In the genomic region with DNA sequence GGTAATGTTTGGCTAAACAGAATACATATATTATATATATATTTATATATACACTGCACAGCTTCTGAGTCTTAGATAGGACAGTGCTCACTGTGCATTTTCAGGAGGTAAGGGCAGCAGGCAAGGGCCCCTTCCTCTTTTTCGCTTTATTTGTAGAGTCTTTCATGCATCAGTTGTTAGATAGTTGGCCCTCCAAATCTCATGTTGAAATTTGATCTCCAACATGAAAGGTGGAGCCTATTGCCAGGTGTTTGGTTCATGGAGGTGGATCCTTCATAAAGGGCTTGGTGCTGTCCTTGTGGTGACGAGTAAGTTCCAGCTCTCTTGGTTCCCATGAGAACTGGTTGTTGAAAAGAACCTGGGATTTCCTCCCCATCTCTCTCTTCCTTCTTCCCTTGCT, we compare ENCODE assay signal across 19 cellular contexts. TPM values are rescaled to one million over a fixed set of nuclear protein-coding genes. Genes with fewer than 3 reads are reported as not detected.
DNase-seq lines count a peak whose midpoint lies in the region; ATAC-seq and TF ChIP-seq lines count a peak whose summit lies in the region.
"Had no signal": no experiment of that assay in that cellular context is flagged by ENCODE, and none has a peak within 500 bp of the region (broad histone marks: within the 10 kb centered on the region; RNA-seq: fewer than 3 reads in every experiment).

No MANE protein-coding gene starts in this region.

- H3K4me3 ChIP-seq in DOHH2 (ENCODE audit: low read length) (peak overlapping the region; percentile 76), KMS-11 (IDR thresholded peaks at IDR 0.05; ENCODE audit: insufficient read depth, low read depth, low read length) (no peak overlapping the region), endodermal cell (ENCODE audit: low read length) (no peak overlapping the region), MM.1S (ENCODE audit: low read length) (no peak overlapping the region)
- H3K4me3 ChIP-seq: breast epithelium, lung, smooth muscle cell, thyroid gland had no signal

- WGBS in endodermal cell (ENCODE audit: insufficient coverage in 1 of 2, insufficient read length in 1 of 2), 2 experiments, result 92 to 100% methylated on average over 1 to 2 of the region's 2 CpGs

- H3K4me1 ChIP-seq in DOHH2 (ENCODE audit: control insufficient read depth, low read length), result peaks cover 47% of the 10 kb centered on the region
- H3K4me1 ChIP-seq in KMS-11 (ENCODE audit: low read depth, poor library complexity, severe bottlenecking), result peaks cover 28% of the 10 kb centered on the region
- peaks cover 3% of the 10 kb centered on the region for H3K4me1 ChIP-seq in endodermal cell (ENCODE audit: control insufficient read depth, insufficient read depth, low read length)
- no peaks in the 10 kb centered on the region for H3K4me1 ChIP-seq in MM.1S (ENCODE audit: low read length)
- H3K4me1 ChIP-seq: breast epithelium, thyroid gland had no signal

- H3K27me3 Mint-ChIP-seq in endodermal cell (ENCODE audit: insufficient read depth), result no peaks in the 10 kb centered on the region
- peaks cover 46% of the 10 kb centered on the region for H3K27me3 Mint-ChIP-seq in activated CD8-positive, alpha-beta memory T cell treated with anti-CD3 and anti-CD28 coated beads, Interleukin-2, amount 10 ng/mL, durations not matched to agents 7 days and 5 days

- CTCF ChIA-PET in activated CD8-positive, alpha-beta memory T cell treated with anti-CD3 and anti-CD28 coated beads, Interleukin-2, amount 10 ng/mL, durations not matched to agents 7 days and 5 days (lab: Charles Lee), result no interaction called here

- H3K4me2 ChIP-seq in DOHH2 (ENCODE audit: low read length) (peak overlapping the region; percentile 90), KMS-11 (no peak overlapping the region; the same call in 1 of the 2 replicates), MM.1S (ENCODE audit: low read depth, low read length) (no peak overlapping the region)
- H3K4me2 ChIP-seq: smooth muscle cell had no signal

- peak; percentile 91 for DNase-seq in NCI-H510A treated with DMSO at 0.1 percent for 48 hours (lab: John Stamatoyannopoulos, UW)
- DNase-seq in endodermal cell, result no peak
- DNase-seq in MM.1S, result no peak
- DNase-seq in activated CD8-positive, alpha-beta memory T cell treated with anti-CD3 and anti-CD28 coated beads, Interleukin-2, amount 10 ng/mL, durations not matched to agents 7 days and 5 days, result no peak
- DNase-seq: activated CD4-positive, alpha-beta T cell treated with anti-CD3 and anti-CD28 coated beads, Interleukin-2, amount 50 U/mL, for 4 hours; activated T-cell treated with anti-CD3 and anti-CD28 coated beads, Interleukin-2, amount 50 U/mL, for 4 hours; GOT3; natural killer cell; PC-3; thyroid gland had no signal

- H3K36me3 ChIP-seq in DOHH2 (ENCODE audit: control insufficient read depth, low read length), result peaks cover 6% of the 10 kb centered on the region; the same call in 1 of the 2 replicates
- no peaks in the 10 kb centered on the region for H3K36me3 ChIP-seq in KMS-11 (ENCODE audit: insufficient read depth)
- no peaks in the 10 kb centered on the region for H3K36me3 ChIP-seq in endodermal cell (ENCODE audit: control insufficient read depth, insufficient read depth, low read length)
- no peaks in the 10 kb centered on the region for H3K36me3 ChIP-seq in MM.1S (replicated peaks; ENCODE audit: insufficient read depth, low read length)
- H3K36me3 ChIP-seq: breast epithelium, thyroid gland had no signal

- H4K20me1 ChIP-seq in DOHH2 (ENCODE audit: control insufficient read depth, insufficient read depth, low read depth, low read length), result no peaks in the 10 kb centered on the region
- H4K20me1 ChIP-seq in KMS-11 (ENCODE audit: insufficient read depth), result no peaks in the 10 kb centered on the region
- no peaks in the 10 kb centered on the region for H4K20me1 ChIP-seq in MM.1S (ENCODE audit: insufficient read depth, low read length)

- peaks cover 7% of the 10 kb centered on the region for H3K9me3 Mint-ChIP-seq in endodermal cell
- peaks cover 7% of the 10 kb centered on the region for H3K9me3 Mint-ChIP-seq in activated CD8-positive, alpha-beta memory T cell treated with anti-CD3 and anti-CD28 coated beads, Interleukin-2, amount 10 ng/mL, durations not matched to agents 7 days and 5 days (ENCODE audit: low read depth)

- peak overlapping the region; percentile 46 for H3K27ac Mint-ChIP-seq in endodermal cell
- H3K27ac Mint-ChIP-seq in activated CD8-positive, alpha-beta memory T cell treated with anti-CD3 and anti-CD28 coated beads, Interleukin-2, amount 10 ng/mL, durations not matched to agents 7 days and 5 days, result no peak overlapping the region
- H3K27ac Mint-ChIP-seq: natural killer cell, progenitor cell of endocrine pancreas had no signal

- H3K27ac ChIP-seq in DOHH2 (ENCODE audit: low read depth, low read length) (peak overlapping the region; percentile 99), KMS-11 (peak overlapping the region; percentile 23; the same call in 1 of the 2 replicates), endodermal cell (ENCODE audit: low read depth, low read length) (no peak overlapping the region), MM.1S (ENCODE audit: low read length) (no peak overlapping the region)
- H3K27ac ChIP-seq: breast epithelium, thyroid gland had no signal

- H3K4me1 Mint-ChIP-seq in endodermal cell, result peaks cover 24% of the 10 kb centered on the region
- H3K4me1 Mint-ChIP-seq in activated CD8-positive, alpha-beta memory T cell treated with anti-CD3 and anti-CD28 coated beads, Interleukin-2, amount 10 ng/mL, durations not matched to agents 7 days and 5 days, result peaks cover 6% of the 10 kb centered on the region
- H3K4me1 Mint-ChIP-seq: natural killer cell had no signal

- no peaks in the 10 kb centered on the region for H3K9me2 ChIP-seq in DOHH2 (replicated peaks; ENCODE audit: control insufficient read depth, low read length)
- no peaks in the 10 kb centered on the region for H3K9me2 ChIP-seq in MM.1S (replicated peaks; ENCODE audit: insufficient read depth, low read length)

- no peaks in the 10 kb centered on the region for H3K27me3 ChIP-seq in DOHH2 (ENCODE audit: control insufficient read depth, low read length)
- no peaks in the 10 kb centered on the region for H3K27me3 ChIP-seq in KMS-11 (ENCODE audit: insufficient read depth, low read depth)
- H3K27me3 ChIP-seq in endodermal cell (ENCODE audit: control insufficient read depth, insufficient read depth, low read length, poor library complexity, severe bottlenecking), result no peaks in the 10 kb centered on the region
- no peaks in the 10 kb centered on the region for H3K27me3 ChIP-seq in MM.1S (replicated peaks; ENCODE audit: insufficient read depth, low read length)
- H3K27me3 ChIP-seq: breast epithelium, thyroid gland had no signal

- H2AFZ ChIP-seq in KMS-11 (ENCODE audit: low read depth), result 0 out of 2 replicates have a peak overlapping the region, but pooled peaks have one; percentile 30
- H2AFZ ChIP-seq in MM.1S (ENCODE audit: low read length), result no peak overlapping the region

- H3K9me3 ChIP-seq in DOHH2 (ENCODE audit: control insufficient read depth, insufficient read depth, low read length), result peaks cover 13% of the 10 kb centered on the region
- H3K9me3 ChIP-seq in endodermal cell (ENCODE audit: control insufficient read depth, low read length), result peaks cover 5% of the 10 kb centered on the region
- no peaks in the 10 kb centered on the region for H3K9me3 ChIP-seq in MM.1S (replicated peaks; ENCODE audit: insufficient read depth, low read length)
- H3K9me3 ChIP-seq: thyroid gland had no signal

- no peak for ATAC-seq in HG02678 (IDR thresholded peaks at IDR 0.05; ENCODE audit: unreplicated experiment)
- no peak for ATAC-seq in activated CD8-positive, alpha-beta memory T cell treated with anti-CD3 and anti-CD28 coated beads, Interleukin-2, amount 10 ng/mL, durations not matched to agents 7 days and 5 days
- no peak for ATAC-seq in HG03196 (IDR thresholded peaks at IDR 0.05; ENCODE audit: unreplicated experiment)
- ATAC-seq: activated T-cell treated with anti-CD3 and anti-CD28 coated beads, Interleukin-2, amount 50 U/mL, for 4 hours; esophagus mucosa; natural killer cell; PC-3 had no signal

- H3K9ac ChIP-seq in KMS-11 (no peak overlapping the region), endodermal cell (ENCODE audit: extremely low read depth, low read length, poor library complexity, severe bottlenecking) (no peak overlapping the region), MM.1S (ENCODE audit: low read length) (no peak overlapping the region)

- H3F3A ChIP-seq in DOHH2 (ENCODE audit: control insufficient read depth, insufficient read depth) (peaks cover 25% of the 10 kb centered on the region), MM.1S (ENCODE audit: insufficient read depth, low read length) (no peaks in the 10 kb centered on the region)

- no peaks in the 10 kb centered on the region for H3K36me3 Mint-ChIP-seq in endodermal cell (ENCODE audit: low read depth)
- H3K36me3 Mint-ChIP-seq in activated CD8-positive, alpha-beta memory T cell treated with anti-CD3 and anti-CD28 coated beads, Interleukin-2, amount 10 ng/mL, durations not matched to agents 7 days and 5 days, result peaks cover 5% of the 10 kb centered on the region

- H3K4me3 Mint-ChIP-seq in endodermal cell, result no peak overlapping the region
- no peak overlapping the region for H3K4me3 Mint-ChIP-seq in activated CD8-positive, alpha-beta memory T cell treated with anti-CD3 and anti-CD28 coated beads, Interleukin-2, amount 10 ng/mL, durations not matched to agents 7 days and 5 days
- H3K4me3 Mint-ChIP-seq: activated T-cell treated with anti-CD3 and anti-CD28 coated beads, Interleukin-2, amount 50 U/mL, for 4 hours; natural killer cell had no signal

- TF ChIP-seq CTCF in DOHH2 (IDR thresholded peaks at IDR 0.05; ENCODE audit: low read depth, low read length, poor library complexity, severe bottlenecking), result no peak
- TF ChIP-seq CTCF in KMS-11 (conservative IDR thresholded peaks at IDR 0.05; ENCODE audit: low read depth, low read length), result no peak
- TF ChIP-seq CTCF in endodermal cell (conservative IDR thresholded peaks at IDR 0.05), result no peak
- TF ChIP-seq CTCF in MM.1S (IDR thresholded peaks at IDR 0.05; ENCODE audit: low read length), result no peak

- no peaks in the 10 kb centered on the region for H3K79me2 ChIP-seq in DOHH2 (ENCODE audit: control insufficient read depth, low read length)
- no peaks in the 10 kb centered on the region for H3K79me2 ChIP-seq in KMS-11 (ENCODE audit: insufficient read depth, low read depth)
- no peaks in the 10 kb centered on the region for H3K79me2 ChIP-seq in MM.1S (ENCODE audit: low read length)

RNA-seq across cellular contexts. Expression of a gene that starts 48.1 kb away (rescaled TPM):
- 10 to 100 TPM; 71.5 to 79.8 TPM for total RNA-seq in endodermal cell
- polyA plus RNA-seq in endodermal cell (2013, experiment 1 of 2), result 80.9 TPM
- polyA plus RNA-seq in endodermal cell (2013, experiment 2 of 2), result 71.0 TPM
- 10 to 100 TPM; 46.6 to 68.8 TPM for total RNA-seq in activated CD8-positive, alpha-beta memory T cell treated with anti-CD3 and anti-CD28 coated beads, Interleukin-2, amount 10 ng/mL, durations not matched to agents 7 days and 5 days

Comparison
In these comparisons a context has a peak if more than half of its experiments do, and no peak if none do; other contexts are left out.
1. H3K27ac ChIP-seq: peak in DOHH2 (single experiment) and KMS-11 (single experiment); none in endodermal cell (single experiment) and MM.1S (single experiment).